Comparison of ENCODE assay signal across 21 cellular contexts in genomic region chr16:56941092-56941491, GRCh38. TPM values are rescaled to one million over a fixed set of nuclear protein-coding genes. Genes with fewer than 3 reads are reported as not detected.
A peak's percentile ranks its signal among the peaks of the same experiment; 100 is the strongest.
DNase-seq lines count a peak whose midpoint lies in the region; ATAC-seq and TF ChIP-seq lines count a peak whose summit lies in the region.
"Had no signal": no experiment of that assay in that cellular context is flagged by ENCODE, and none has a peak within 500 bp of the region (broad histone marks: within the 10 kb centered on the region; RNA-seq: fewer than 3 reads in every experiment).

No MANE protein-coding gene starts in this region.

- H3K36me3 Mint-ChIP-seq in CD4-positive, CD25-positive, alpha-beta regulatory T cell: peaks cover 60% of the 10 kb centered on the region

- peaks cover 51% of the 10 kb centered on the region for H3K4me1 ChIP-seq in CD4-positive, CD25-positive, alpha-beta regulatory T cell (ENCODE audit: control insufficient read depth, insufficient read depth, low read length, poor library complexity, severe bottlenecking)
- peaks cover 99% of the 10 kb centered on the region for H3K4me1 ChIP-seq in OCI-LY3 (ENCODE audit: low read length)

- ATAC-seq in CD4-positive, CD25-positive, alpha-beta regulatory T cell (ENCODE audit: low read depth in 2 of 2): no peak
- ATAC-seq in GM21526 (IDR thresholded peaks at IDR 0.05; ENCODE audit: low FRiP score, unreplicated experiment): no peak
- ATAC-seq: naive thymus-derived CD8-positive, alpha-beta T cell had no signal

- peaks cover 58% of the 10 kb centered on the region for H3K79me2 ChIP-seq in OCI-LY3 (ENCODE audit: low read length)

- DNase-seq in CD4-positive, CD25-positive, alpha-beta regulatory T cell: no peak
- peak; percentile 51 for DNase-seq in germinal center (ENCODE audit: low spot score)
- no peak for DNase-seq in ureter (ENCODE audit: low spot score)
- no peak for DNase-seq in NCI-H69 (lab: John Stamatoyannopoulos, UW)
- DNase-seq in iPS-NIHi11 (ENCODE audit: low spot score): no peak
- DNase-seq: activated CD4-positive, CD25-positive, alpha-beta regulatory T cell; Calu3; effector CD4-positive, alpha-beta T cell; esophagus squamous epithelium; GOT3; naive thymus-derived CD8-positive, alpha-beta T cell; NCI-H1694; small intestine had no signal

- peaks cover 61% of the 10 kb centered on the region for H4K20me1 ChIP-seq in OCI-LY3 (ENCODE audit: insufficient read depth, low read length)

- no peak for TF ChIP-seq CTCF in OCI-LY3 (IDR thresholded peaks at IDR 0.05; ENCODE audit: low read depth, low read length)

- no peaks in the 10 kb centered on the region for H3K9me3 Mint-ChIP-seq in CD4-positive, CD25-positive, alpha-beta regulatory T cell
- H3K9me3 Mint-ChIP-seq: naive thymus-derived CD8-positive, alpha-beta T cell; T-helper 1 cell treated with Interleukin-12 subunit alpha and Interleukin-12 subunit beta and Interleukin-4 antibody, amounts not matched to agents 30 μg/mL and 1 μg/mL, for 36 hours had no signal

- H2AFZ ChIP-seq in OCI-LY3 (ENCODE audit: low read depth, low read length): no peak overlapping the region
- H2AFZ ChIP-seq: parathyroid adenoma had no signal

- H3K27ac ChIP-seq in CD4-positive, CD25-positive, alpha-beta regulatory T cell (ENCODE audit: insufficient read depth, low read length, poor library complexity, severe bottlenecking): peak overlapping the region; percentile 34
- H3K27ac ChIP-seq in OCI-LY3 (ENCODE audit: low read length): peak overlapping the region; percentile 73
- H3K27ac ChIP-seq: cardiac muscle cell, esophagus squamous epithelium, parathyroid adenoma had no signal

- peak overlapping the region; percentile 20 for H3K9ac ChIP-seq in OCI-LY3 (ENCODE audit: low read length)
- H3K9ac ChIP-seq: parathyroid adenoma had no signal

- no peaks in the 10 kb centered on the region for H3K27me3 Mint-ChIP-seq in CD4-positive, CD25-positive, alpha-beta regulatory T cell
- H3K27me3 Mint-ChIP-seq: naive thymus-derived CD8-positive, alpha-beta T cell had no signal

- in situ Hi-C loops in GM18951 (cut with MboI; ENCODE audit: low sequenced_read_pairs, unreplicated experiment): no loop called here

- H3K27ac Mint-ChIP-seq in CD4-positive, CD25-positive, alpha-beta regulatory T cell: peak overlapping the region in 2 of 3 donors; percentile 20 to 44

- H3K4me3 Mint-ChIP-seq in CD4-positive, CD25-positive, alpha-beta regulatory T cell: peak overlapping the region in 1 of 4 donors; percentile 30
- H3K4me3 Mint-ChIP-seq: T-helper 1 cell treated with Interleukin-12 subunit alpha and Interleukin-12 subunit beta and Interleukin-4 antibody, amounts not matched to agents 30 μg/mL and 1 μg/mL, for 36 hours had no signal

- H3K4me2 ChIP-seq in OCI-LY3 (ENCODE audit: low read length): peak overlapping the region; percentile 57

- H3K4me1 Mint-ChIP-seq in CD4-positive, CD25-positive, alpha-beta regulatory T cell: peaks cover 33 to 71% (median 53%) of the 10 kb centered on the region in 4 donors

- H3K36me3 ChIP-seq in CD4-positive, CD25-positive, alpha-beta regulatory T cell (ENCODE audit: control insufficient read depth, insufficient read depth, low read length): peaks cover 92% of the 10 kb centered on the region
- peaks cover 75% of the 10 kb centered on the region for H3K36me3 ChIP-seq in OCI-LY3 (replicated peaks; ENCODE audit: low read depth, low read length)

- no peaks in the 10 kb centered on the region for H3K9me3 ChIP-seq in CD4-positive, CD25-positive, alpha-beta regulatory T cell (ENCODE audit: control insufficient read depth in 2 of 2, low read length in 2 of 2)
- no peaks in the 10 kb centered on the region for H3K9me3 ChIP-seq in OCI-LY3 (ENCODE audit: insufficient read depth, low read length)
- H3K9me3 ChIP-seq: esophagus squamous epithelium, tibial nerve had no signal

- TF ChIP-seq POLR2A in GM18951 (IDR thresholded peaks at IDR 0.05; ENCODE audit: extremely low read depth, insufficient read depth, insufficient read length): peak; percentile 15

- no peaks in the 10 kb centered on the region for H3K27me3 ChIP-seq in CD4-positive, CD25-positive, alpha-beta regulatory T cell (ENCODE audit: control insufficient read depth, insufficient read depth, low read length)
- no peaks in the 10 kb centered on the region for H3K27me3 ChIP-seq in OCI-LY3 (ENCODE audit: low read depth, low read length)
- H3K27me3 ChIP-seq: cardiac muscle cell, esophagus squamous epithelium, tibial nerve had no signal

- H3K4me3 ChIP-seq in CD4-positive, CD25-positive, alpha-beta regulatory T cell (ENCODE audit: low read depth, low read length): peak overlapping the region; percentile 16
- peak overlapping the region; percentile 9; the same call in 1 of the 2 replicates for H3K4me3 ChIP-seq in OCI-LY3 (ENCODE audit: low read length)
- H3K4me3 ChIP-seq: cardiac muscle cell, esophagus squamous epithelium, tibial nerve had no signal

RNA-seq across cellular contexts. Expression of gene HERPUD1, which starts 9.2 kb away (rescaled TPM):
- total RNA-seq in CD4-positive, CD25-positive, alpha-beta regulatory T cell: 454 TPM
- 100 to 1,000 TPM; 133 to 174 (median 144) TPM for polyA plus RNA-seq in CD4-positive, CD25-positive, alpha-beta regulatory T cell
- total RNA-seq in ureter: 171 TPM

RNA-seq across cellular contexts. Expression of gene CETP, which starts 20.7 kb away (rescaled TPM):
- total RNA-seq in CD4-positive, CD25-positive, alpha-beta regulatory T cell: not detected
- polyA plus RNA-seq in CD4-positive, CD25-positive, alpha-beta regulatory T cell: under 1 TPM in 1 of 4 donors, not detected in 3; 0.27 TPM
- 0.42 TPM for total RNA-seq in ureter
- total RNA-seq: Calu3, LHCN-M2, tibial nerve had no signal

RNA-seq across cellular contexts. Expression of gene NLRC5, which starts 48.3 kb away (rescaled TPM):
- total RNA-seq in CD4-positive, CD25-positive, alpha-beta regulatory T cell: 842 TPM
- 100 to 1,000 TPM in 1 of 4 donors, 10 to 100 TPM in 3; 75.3 to 112 (median 97.2) TPM for polyA plus RNA-seq in CD4-positive, CD25-positive, alpha-beta regulatory T cell
- 50.1 TPM for total RNA-seq in ureter
- total RNA-seq: cardiac muscle cell had no signal
- polyA plus RNA-seq: cardiac muscle cell had no signal

Comparison
In these comparisons a context has a peak if more than half of its experiments do, and no peak if none do; other contexts are left out.
1. RNA of gene NLRC5, which starts 48.3 kb away (total RNA-seq): 842 TPM in CD4-positive, CD25-positive, alpha-beta regulatory T cell (single experiment); 50.1 TPM in ureter (single experiment); every median in the first group is over 10 times any median in the second.